ENCODE assay signal across 19 cellular contexts in the genomic region with DNA sequence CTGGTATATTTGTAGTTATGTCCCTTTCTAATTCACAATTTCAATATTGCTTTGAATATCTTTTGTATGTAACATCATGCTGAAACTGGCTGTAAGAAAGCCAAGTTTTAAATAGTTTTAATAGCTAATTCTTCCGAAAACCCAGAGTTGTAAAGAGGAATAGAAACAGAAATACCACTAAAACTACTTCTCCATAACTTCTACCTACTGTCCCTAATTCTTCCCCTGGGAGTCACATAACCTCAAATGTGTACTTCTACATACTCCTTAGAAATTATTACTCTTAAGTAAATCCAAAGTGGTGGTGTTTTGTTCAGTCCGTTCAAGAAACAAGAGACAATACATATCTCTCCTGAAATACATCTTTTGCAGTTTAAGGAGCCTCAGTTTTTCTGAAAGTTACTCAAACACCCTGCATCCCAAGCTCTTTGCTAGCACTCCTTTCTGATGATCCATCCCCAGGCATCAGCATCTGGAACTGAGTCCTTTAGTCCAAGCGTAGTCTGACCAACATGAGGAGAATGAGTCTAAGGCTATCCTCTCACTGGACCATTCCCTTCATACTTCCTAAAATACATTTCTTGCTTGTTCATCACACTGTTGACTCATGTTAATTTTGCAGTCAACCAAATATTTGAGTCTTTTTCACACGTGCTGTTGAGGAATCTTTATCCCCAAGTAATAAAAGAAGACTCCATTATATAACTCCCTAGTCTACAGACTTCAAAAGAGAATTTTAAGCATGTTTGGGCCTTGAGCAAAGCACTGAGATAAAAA.
DNase-seq lines count a peak whose midpoint lies in the region; ATAC-seq and TF ChIP-seq lines count a peak whose summit lies in the region.
"Had no signal": no experiment of that assay in that cellular context is flagged by ENCODE, and none has a peak within 500 bp of the region (broad histone marks: within the 10 kb centered on the region; RNA-seq: fewer than 3 reads in every experiment).

No MANE protein-coding gene starts in this region.

- no peak overlapping the region for H3K4me3 Mint-ChIP-seq in activated CD4-positive, alpha-beta T cell treated with anti-CD3 and anti-CD28 coated beads, Interleukin-2, amount 10 ng/mL, durations not matched to agents 24 days and 14 days
- no peak overlapping the region for H3K4me3 Mint-ChIP-seq in activated T-helper 1 cell treated with anti-CD3 and anti-CD28 coated beads, Interleukin-12 subunit alpha, Interleukin-12 subunit beta, Interleukin-2, Interleukin-4 antibody, amounts not matched to agents 30 ng/mL and 10 ng/mL and 1 ng/mL, durations not matched to agents 14 hours and 24 hours and 36 hours
- H3K4me3 Mint-ChIP-seq: GM23338, T-helper 17 cell had no signal

- peaks cover 6% of the 10 kb centered on the region for H3K27me3 Mint-ChIP-seq in activated CD4-positive, alpha-beta T cell treated with anti-CD3 and anti-CD28 coated beads, Interleukin-2, amount 10 ng/mL, durations not matched to agents 24 days and 14 days
- H3K27me3 Mint-ChIP-seq in activated T-helper 1 cell treated with anti-CD3 and anti-CD28 coated beads, Interleukin-12 subunit alpha, Interleukin-12 subunit beta, Interleukin-2, Interleukin-4 antibody, amounts not matched to agents 30 ng/mL and 10 ng/mL and 1 ng/mL, durations not matched to agents 14 hours and 24 hours and 36 hours (ENCODE audit: insufficient read depth) = peaks cover 11% of the 10 kb centered on the region

- H3K9me3 Mint-ChIP-seq in activated CD4-positive, alpha-beta T cell treated with anti-CD3 and anti-CD28 coated beads, Interleukin-2, amount 10 ng/mL, durations not matched to agents 24 days and 14 days = peaks cover 5% of the 10 kb centered on the region
- H3K9me3 Mint-ChIP-seq in activated T-helper 1 cell treated with anti-CD3 and anti-CD28 coated beads, Interleukin-12 subunit alpha, Interleukin-12 subunit beta, Interleukin-2, Interleukin-4 antibody, amounts not matched to agents 30 ng/mL and 10 ng/mL and 1 ng/mL, durations not matched to agents 14 hours and 24 hours and 36 hours = peaks cover 5% of the 10 kb centered on the region

- intact Hi-C loops in activated CD4-positive, alpha-beta T cell treated with anti-CD3 and anti-CD28 coated beads, Interleukin-2, amount 10 ng/mL, durations not matched to agents 24 days and 14 days (cut with micrococcal nuclease) = no loop called here
- intact Hi-C loops in activated T-helper 1 cell treated with anti-CD3 and anti-CD28 coated beads, Interleukin-12 subunit alpha, Interleukin-12 subunit beta, Interleukin-2, Interleukin-4 antibody, amounts not matched to agents 30 ng/mL and 10 ng/mL and 1 ng/mL, durations not matched to agents 14 hours and 24 hours and 36 hours (cut with micrococcal nuclease) = no loop called here

- H3K27ac Mint-ChIP-seq in activated CD4-positive, alpha-beta T cell treated with anti-CD3 and anti-CD28 coated beads, Interleukin-2, amount 10 ng/mL, durations not matched to agents 24 days and 14 days = no peak overlapping the region
- no peak overlapping the region for H3K27ac Mint-ChIP-seq in activated T-helper 1 cell treated with anti-CD3 and anti-CD28 coated beads, Interleukin-12 subunit alpha, Interleukin-12 subunit beta, Interleukin-2, Interleukin-4 antibody, amounts not matched to agents 30 ng/mL and 10 ng/mL and 1 ng/mL, durations not matched to agents 14 hours and 24 hours and 36 hours
- H3K27ac Mint-ChIP-seq: GM23338, T-helper 17 cell had no signal

- H3K4me3 ChIP-seq in foreskin fibroblast (ENCODE audit: low read depth in 1 of 2, low read length in 2 of 2) = no peak overlapping the region
- H3K4me3 ChIP-seq: GM23338, MG63, skin epidermis had no signal

- peak; percentile 36 for DNase-seq in NOMO-1 treated with DMSO at 0.1 percent for 48 hours (lab: John Stamatoyannopoulos, UW; ENCODE audit: unreplicated experiment)
- no peak for DNase-seq in NOMO-1 treated with dmso at 0.1 percent for 144 hours (lab: John Stamatoyannopoulos, UW; ENCODE audit: unreplicated experiment)
- peak; percentile 73 to 88 for DNase-seq in foreskin fibroblast
- no peak for DNase-seq in activated CD4-positive, alpha-beta T cell treated with anti-CD3 and anti-CD28 coated beads, Interleukin-2, amount 10 ng/mL, durations not matched to agents 24 days and 14 days
- no peak for DNase-seq in activated T-helper 1 cell treated with anti-CD3 and anti-CD28 coated beads, Interleukin-12 subunit alpha, Interleukin-12 subunit beta, Interleukin-2, Interleukin-4 antibody, amounts not matched to agents 30 ng/mL and 10 ng/mL and 1 ng/mL, durations not matched to agents 14 hours and 24 hours and 36 hours (ENCODE audit: low spot score)
- no peak for DNase-seq in superior temporal gyrus (ENCODE audit: extremely low spot score)
- DNase-seq in cerebellum (ENCODE audit: low spot score) = no peak
- DNase-seq: 8988T; activated CD4-positive, alpha-beta T cell treated with anti-CD3 and anti-CD28 coated beads for 1 hour; activated naive CD4-positive, alpha-beta T cell treated with anti-CD3 and anti-CD28 coated beads, Interleukin-2, amount 50 U/mL, for 16 hours; MG63; NCI-H2081; NCI-H526 treated with DMSO at 0.1 percent for 48 hours; occipital lobe; stimulated activated naive CD4-positive, alpha-beta T cell treated with Interleukin-2 at 50 U/mL for 16 hours; T-helper 17 cell had no signal

- ATAC-seq in SK-N-SH treated with all-trans-retinoic acid at 6 μM for 48 hours = peak; percentile 70; the same call in 2 of the 3 replicates
- ATAC-seq: GM23338, T-helper 17 cell had no signal

- H3K4me1 Mint-ChIP-seq in activated CD4-positive, alpha-beta T cell treated with anti-CD3 and anti-CD28 coated beads, Interleukin-2, amount 10 ng/mL, durations not matched to agents 24 days and 14 days = peaks cover 13% of the 10 kb centered on the region
- peaks cover 18% of the 10 kb centered on the region for H3K4me1 Mint-ChIP-seq in activated T-helper 1 cell treated with anti-CD3 and anti-CD28 coated beads, Interleukin-12 subunit alpha, Interleukin-12 subunit beta, Interleukin-2, Interleukin-4 antibody, amounts not matched to agents 30 ng/mL and 10 ng/mL and 1 ng/mL, durations not matched to agents 14 hours and 24 hours and 36 hours (ENCODE audit: low read depth)

- no peaks in the 10 kb centered on the region for H3K36me3 Mint-ChIP-seq in activated CD4-positive, alpha-beta T cell treated with anti-CD3 and anti-CD28 coated beads, Interleukin-2, amount 10 ng/mL, durations not matched to agents 24 days and 14 days (ENCODE audit: low read depth)
- no peaks in the 10 kb centered on the region for H3K36me3 Mint-ChIP-seq in activated T-helper 1 cell treated with anti-CD3 and anti-CD28 coated beads, Interleukin-12 subunit alpha, Interleukin-12 subunit beta, Interleukin-2, Interleukin-4 antibody, amounts not matched to agents 30 ng/mL and 10 ng/mL and 1 ng/mL, durations not matched to agents 14 hours and 24 hours and 36 hours (ENCODE audit: low read depth)

- TF ChIP-seq CTCF in foreskin fibroblast (IDR thresholded peaks at IDR 0.05; ENCODE audit: low read depth, low read length) = no peak

TF ChIP-seq in SK-N-SH treated with all-trans-retinoic acid at 6 μM for 48 hours, 23 proteins besides CTCF, POLR2A, EP300 and RAD21:
- TF ChIP-seq ISL1 (CRISPR knock-in tag; IDR thresholded peaks at IDR 0.05) (no peak), ZNF8 (CRISPR knock-in tag; IDR thresholded peaks at IDR 0.05) (no peak), ZNF70 (CRISPR knock-in tag; IDR thresholded peaks at IDR 0.05) (no peak), ARNTL (CRISPR knock-in tag; IDR thresholded peaks at IDR 0.05; ENCODE audit: borderline replicate concordance, low read depth) (no peak)
- TF ChIP-seq, protein P1, sequence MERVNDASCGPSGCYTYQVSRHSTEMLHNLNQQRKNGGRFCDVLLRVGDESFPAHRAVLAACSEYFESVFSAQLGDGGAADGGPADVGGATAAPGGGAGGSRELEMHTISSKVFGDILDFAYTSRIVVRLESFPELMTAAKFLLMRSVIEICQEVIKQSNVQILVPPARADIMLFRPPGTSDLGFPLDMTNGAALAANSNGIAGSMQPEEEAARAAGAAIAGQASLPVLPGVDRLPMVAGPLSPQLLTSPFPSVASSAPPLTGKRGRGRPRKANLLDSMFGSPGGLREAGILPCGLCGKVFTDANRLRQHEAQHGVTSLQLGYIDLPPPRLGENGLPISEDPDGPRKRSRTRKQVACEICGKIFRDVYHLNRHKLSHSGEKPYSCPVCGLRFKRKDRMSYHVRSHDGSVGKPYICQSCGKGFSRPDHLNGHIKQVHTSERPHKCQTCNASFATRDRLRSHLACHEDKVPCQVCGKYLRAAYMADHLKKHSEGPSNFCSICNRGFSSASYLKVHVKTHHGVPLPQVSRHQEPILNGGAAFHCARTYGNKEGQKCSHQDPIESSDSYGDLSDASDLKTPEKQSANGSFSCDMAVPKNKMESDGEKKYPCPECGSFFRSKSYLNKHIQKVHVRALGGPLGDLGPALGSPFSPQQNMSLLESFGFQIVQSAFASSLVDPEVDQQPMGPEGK (CRISPR knock-in tag; IDR thresholded peaks at IDR 0.05; ENCODE audit: borderline replicate concordance) = no peak
- TF ChIP-seq, protein P2, sequence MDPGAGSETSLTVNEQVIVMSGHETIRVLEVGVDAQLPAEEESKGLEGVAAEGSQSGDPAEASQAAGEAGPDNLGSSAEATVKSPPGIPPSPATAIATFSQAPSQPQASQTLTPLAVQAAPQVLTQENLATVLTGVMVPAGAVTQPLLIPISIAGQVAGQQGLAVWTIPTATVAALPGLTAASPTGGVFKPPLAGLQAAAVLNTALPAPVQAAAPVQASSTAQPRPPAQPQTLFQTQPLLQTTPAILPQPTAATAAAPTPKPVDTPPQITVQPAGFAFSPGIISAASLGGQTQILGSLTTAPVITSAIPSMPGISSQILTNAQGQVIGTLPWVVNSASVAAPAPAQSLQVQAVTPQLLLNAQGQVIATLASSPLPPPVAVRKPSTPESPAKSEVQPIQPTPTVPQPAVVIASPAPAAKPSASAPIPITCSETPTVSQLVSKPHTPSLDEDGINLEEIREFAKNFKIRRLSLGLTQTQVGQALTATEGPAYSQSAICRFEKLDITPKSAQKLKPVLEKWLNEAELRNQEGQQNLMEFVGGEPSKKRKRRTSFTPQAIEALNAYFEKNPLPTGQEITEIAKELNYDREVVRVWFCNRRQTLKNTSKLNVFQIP (CRISPR knock-in tag; IDR thresholded peaks at IDR 0.05; ENCODE audit: borderline replicate concordance, low read depth) = no peak

Comparison
In these comparisons a context has a peak if more than half of its experiments do, and no peak if none do; other contexts are left out.
1. DNase-seq: peak in NOMO-1 treated with DMSO at 0.1 percent for 48 hours (single experiment) and foreskin fibroblast (2 of 2); none in NOMO-1 treated with dmso at 0.1 percent for 144 hours (single experiment), activated CD4-positive, alpha-beta T cell treated with anti-CD3 and anti-CD28 coated beads, Interleukin-2, amount 10 ng/mL, durations not matched to agents 24 days and 14 days (single experiment), activated T-helper 1 cell treated with anti-CD3 and anti-CD28 coated beads, Interleukin-12 subunit alpha, Interleukin-12 subunit beta, Interleukin-2, Interleukin-4 antibody, amounts not matched to agents 30 ng/mL and 10 ng/mL and 1 ng/mL, durations not matched to agents 14 hours and 24 hours and 36 hours (single experiment), superior temporal gyrus (single experiment) and cerebellum (single experiment).